Comparison of ENCODE assay signal across 8 cellular contexts in the genomic region with DNA sequence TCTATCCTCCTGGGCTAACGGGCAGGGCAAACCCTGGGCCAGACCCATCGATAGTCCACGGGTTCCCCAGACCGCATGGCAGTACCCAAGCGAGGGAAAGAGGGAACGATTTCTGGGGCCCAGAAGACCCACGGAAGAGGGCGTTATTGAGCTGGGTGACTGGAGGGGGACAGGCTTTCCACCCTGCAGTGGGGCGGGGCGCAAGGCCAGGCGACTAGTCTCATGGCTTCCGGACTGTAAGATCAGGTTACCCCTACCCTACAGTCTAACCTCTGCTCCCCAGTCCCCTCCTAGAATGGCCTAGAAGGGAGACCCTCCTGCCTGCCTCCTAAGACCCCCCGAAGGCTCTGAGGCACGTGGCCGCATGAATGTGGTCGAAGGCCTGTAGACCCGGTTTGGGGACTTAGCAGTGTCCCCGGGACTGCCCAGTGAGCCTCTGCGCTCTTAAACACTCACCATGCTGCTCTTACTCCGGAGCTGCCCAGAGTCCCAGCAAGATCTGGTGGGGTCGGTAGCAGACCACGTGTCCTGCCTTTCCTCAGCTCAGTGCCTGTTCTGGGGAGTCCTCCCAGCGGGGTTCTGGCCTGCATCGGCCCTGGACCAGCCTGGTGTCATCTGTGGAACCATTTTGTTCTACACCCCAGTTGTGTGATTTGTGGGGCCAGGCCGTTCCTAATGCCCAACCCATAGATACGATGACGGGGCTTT. TPM values are rescaled to one million over a fixed set of nuclear protein-coding genes. Genes with fewer than 3 reads are reported as not detected.
DNase-seq lines count a peak whose midpoint lies in the region; ATAC-seq, FAIRE-seq and TF ChIP-seq lines count a peak whose summit lies in the region.

No MANE protein-coding gene starts in this region.

- peak overlapping the region; percentile 80 for H3K27ac ChIP-seq in endodermal cell (ENCODE audit: low read depth, low read length)
- peak overlapping the region; percentile 98 for H3K27ac ChIP-seq in temporal lobe (ENCODE audit: low read depth, low read length)

- H3K4me1 ChIP-seq in endodermal cell (ENCODE audit: control insufficient read depth, insufficient read depth, low read length) (no peaks in the 10 kb centered on the region), mononuclear cell (ENCODE audit: insufficient read depth, low read length) (peaks cover 49% of the 10 kb centered on the region)

- peak overlapping the region; percentile 98 for H3K27ac Mint-ChIP-seq in activated CD4-positive, alpha-beta memory T cell treated with anti-CD3 and anti-CD28 coated beads for 36 hours
- peak overlapping the region; percentile 100 for H3K27ac Mint-ChIP-seq in endodermal cell

- peaks cover 38% of the 10 kb centered on the region for H3K36me3 Mint-ChIP-seq in activated CD4-positive, alpha-beta memory T cell treated with anti-CD3 and anti-CD28 coated beads for 36 hours
- peaks cover 8% of the 10 kb centered on the region for H3K36me3 Mint-ChIP-seq in endodermal cell (ENCODE audit: low read depth)

- peaks cover 47% of the 10 kb centered on the region for H3K4me1 Mint-ChIP-seq in activated CD4-positive, alpha-beta memory T cell treated with anti-CD3 and anti-CD28 coated beads for 36 hours (ENCODE audit: low read depth)
- H3K4me1 Mint-ChIP-seq in endodermal cell = peaks cover 3% of the 10 kb centered on the region

- H3K9me3 Mint-ChIP-seq in activated CD4-positive, alpha-beta memory T cell treated with anti-CD3 and anti-CD28 coated beads for 36 hours = peaks cover 2% of the 10 kb centered on the region
- no peaks in the 10 kb centered on the region for H3K9me3 Mint-ChIP-seq in endodermal cell

- peak; percentile 34 for TF ChIP-seq CTCF in endodermal cell (conservative IDR thresholded peaks at IDR 0.05)

- no peak for FAIRE-seq in frontal cortex (lab: Jason Lieb, UNC)

- CTCF ChIA-PET in activated CD4-positive, alpha-beta memory T cell treated with anti-CD3 and anti-CD28 coated beads for 36 hours (lab: Charles Lee) = interaction anchor here (0.6 to 6.4 kb wide), 11 partner anchors 19 to 149 kb away, joined by 3 to 48 read pairs (median 5); partner anchors contain the start of genes BORCS6, CTC1, PFAS and SLC25A35

- WGBS in endodermal cell (ENCODE audit: insufficient coverage in 1 of 2, insufficient read length in 1 of 2), 2 experiments = 7 to 9% methylated on average over 22 to 27 of the region's 27 CpGs

- H3K9me3 ChIP-seq in endodermal cell (ENCODE audit: control insufficient read depth, low read length) = no peaks in the 10 kb centered on the region
- no peaks in the 10 kb centered on the region for H3K9me3 ChIP-seq in mononuclear cell (ENCODE audit: low read depth, low read length)

- peak overlapping the region; percentile 68 for H3K9ac ChIP-seq in endodermal cell (ENCODE audit: extremely low read depth, low read length, poor library complexity, severe bottlenecking)

- H3K36me3 ChIP-seq in endodermal cell (ENCODE audit: control insufficient read depth, insufficient read depth, low read length) = peaks cover 15% of the 10 kb centered on the region

- intact Hi-C loops in activated CD4-positive, alpha-beta memory T cell treated with anti-CD3 and anti-CD28 coated beads for 36 hours (cut with micrococcal nuclease) = loop anchor here (2.0 to 5.0 kb wide), 3 partner anchors 51 to 67 kb away; partner anchors contain the start of gene RANGRF

- peak overlapping the region; percentile 97 for H3K4me3 ChIP-seq in endodermal cell (ENCODE audit: low read length)
- peak overlapping the region; percentile 75 for H3K4me3 ChIP-seq in mononuclear cell (ENCODE audit: low read length)

- H3K27me3 ChIP-seq in endodermal cell (ENCODE audit: control insufficient read depth, insufficient read depth, low read length, poor library complexity, severe bottlenecking) = no peaks in the 10 kb centered on the region
- no peaks in the 10 kb centered on the region for H3K27me3 ChIP-seq in mononuclear cell (ENCODE audit: insufficient read depth, low read length)

- peaks cover 14% of the 10 kb centered on the region for H3K27me3 Mint-ChIP-seq in activated CD4-positive, alpha-beta memory T cell treated with anti-CD3 and anti-CD28 coated beads for 36 hours
- H3K27me3 Mint-ChIP-seq in endodermal cell (ENCODE audit: insufficient read depth) = no peaks in the 10 kb centered on the region

- DNase-seq in C1 segment of cervical spinal cord (lab: John Stamatoyannopoulos, UW) (peak in 10 of 14 donors; percentile 26 to 86 (median 61)), NCI-H2196 (lab: John Stamatoyannopoulos, UW; ENCODE audit: unreplicated experiment) (peak; percentile 12), endodermal cell (peak; percentile 92), frontal cortex (ENCODE audit: low spot score in 2 of 2) (no peak)
- peak; percentile 72 for DNase-seq in activated CD4-positive, alpha-beta memory T cell treated with anti-CD3 and anti-CD28 coated beads for 36 hours

- peak; percentile 1 for ATAC-seq in GM21717 (IDR thresholded peaks at IDR 0.05; ENCODE audit: unreplicated experiment)

- POLR2A ChIA-PET in activated CD4-positive, alpha-beta memory T cell treated with anti-CD3 and anti-CD28 coated beads for 36 hours (lab: Charles Lee) = interaction anchor here (0.6 to 7.9 kb wide), 9 partner anchors 14 to 160 kb away, joined by 3 to 134 read pairs (median 18); partner anchors contain the start of genes AURKB, BORCS6, CTC1 and PFAS

- H3K4me3 Mint-ChIP-seq in activated CD4-positive, alpha-beta memory T cell treated with anti-CD3 and anti-CD28 coated beads for 36 hours = peak overlapping the region; percentile 98
- H3K4me3 Mint-ChIP-seq in endodermal cell = peak overlapping the region; percentile 93

RNA-seq across cellular contexts. Expression of gene AURKB, which starts 13.1 kb away (rescaled TPM):
- 100 to 1,000 TPM; 184 TPM for total RNA-seq in activated CD4-positive, alpha-beta memory T cell treated with anti-CD3 and anti-CD28 coated beads for 36 hours
- total RNA-seq in endodermal cell (100 to 1,000 TPM in 1 of 2 donors, 10 to 100 TPM in 1; 90.5 to 122 TPM), mononuclear cell (1.5 TPM), temporal lobe (1.5 TPM), frontal cortex (3.7 TPM)
- 174 TPM for polyA plus RNA-seq in endodermal cell (2013, experiment 1 of 2)
- polyA plus RNA-seq in endodermal cell (2013, experiment 2 of 2) = 175 TPM

RNA-seq across cellular contexts. Expression of gene CTC1, which starts 24.3 kb away (rescaled TPM):
- total RNA-seq in activated CD4-positive, alpha-beta memory T cell treated with anti-CD3 and anti-CD28 coated beads for 36 hours = 10 to 100 TPM; 64.7 to 79.2 TPM
- total RNA-seq in endodermal cell (10 to 100 TPM; 46.4 to 63.1 TPM), mononuclear cell (61.2 TPM), temporal lobe (11.8 TPM), frontal cortex (9.8 TPM)
- 30.2 TPM for polyA plus RNA-seq in endodermal cell (2013, experiment 1 of 2)
- 25.2 TPM for polyA plus RNA-seq in endodermal cell (2013, experiment 2 of 2)

RNA-seq across cellular contexts. Expression of gene PFAS, which starts 25.6 kb away (rescaled TPM):
- total RNA-seq in activated CD4-positive, alpha-beta memory T cell treated with anti-CD3 and anti-CD28 coated beads for 36 hours = 100 to 1,000 TPM; 102 to 105 TPM
- 100 to 1,000 TPM; 119 to 158 TPM for total RNA-seq in endodermal cell
- 43.3 TPM for polyA plus RNA-seq in endodermal cell (2013, experiment 1 of 2)
- 40.2 TPM for polyA plus RNA-seq in endodermal cell (2013, experiment 2 of 2)
- total RNA-seq in mononuclear cell = 6.0 TPM
- 34.7 TPM for total RNA-seq in temporal lobe
- 22.8 TPM for total RNA-seq in frontal cortex

RNA-seq across cellular contexts. Expression of gene BORCS6, which starts 33.5 kb away (rescaled TPM):
- total RNA-seq in activated CD4-positive, alpha-beta memory T cell treated with anti-CD3 and anti-CD28 coated beads for 36 hours = 1 to 10 TPM; 7.9 to 8.3 TPM
- total RNA-seq in endodermal cell (1 to 10 TPM; 4.1 to 5.5 TPM), mononuclear cell (9.2 TPM), temporal lobe (4.2 TPM), frontal cortex (7.7 TPM)
- 3.5 TPM for polyA plus RNA-seq in endodermal cell (2013, experiment 1 of 2)
- 3.2 TPM for polyA plus RNA-seq in endodermal cell (2013, experiment 2 of 2)

RNA-seq across cellular contexts. Expression of gene TMEM107, which starts 47.3 kb away (rescaled TPM):
- total RNA-seq in activated CD4-positive, alpha-beta memory T cell treated with anti-CD3 and anti-CD28 coated beads for 36 hours = 10 to 100 TPM; 32.6 to 35.3 TPM
- total RNA-seq in endodermal cell = 10 to 100 TPM; 26.2 to 27.7 TPM
- 79.3 TPM for polyA plus RNA-seq in endodermal cell (2013, experiment 1 of 2)
- polyA plus RNA-seq in endodermal cell (2013, experiment 2 of 2) = 69.1 TPM
- total RNA-seq in mononuclear cell = 221 TPM
- 11.6 TPM for total RNA-seq in temporal lobe
- total RNA-seq in frontal cortex = 23.6 TPM

Comparison
In these comparisons a context has a peak if more than half of its experiments do, and no peak if none do; other contexts are left out.
1. DNase-seq: peak in C1 segment of cervical spinal cord (10 of 14), NCI-H2196 (single experiment), activated CD4-positive, alpha-beta memory T cell treated with anti-CD3 and anti-CD28 coated beads for 36 hours (single experiment) and endodermal cell (single experiment); none in frontal cortex (0 of 2).
2. RNA of gene AURKB, which starts 13.1 kb away (total RNA-seq): 184 TPM in activated CD4-positive, alpha-beta memory T cell treated with anti-CD3 and anti-CD28 coated beads for 36 hours and 90.5 to 122 TPM in endodermal cell; 3.7 TPM in frontal cortex (single experiment), 1.5 TPM in temporal lobe (single experiment) and 1.5 TPM in mononuclear cell (single experiment); every median in the first group is over 10 times any median in the second.